ENCODE assay signal across 2 cellular contexts in the genomic region with DNA sequence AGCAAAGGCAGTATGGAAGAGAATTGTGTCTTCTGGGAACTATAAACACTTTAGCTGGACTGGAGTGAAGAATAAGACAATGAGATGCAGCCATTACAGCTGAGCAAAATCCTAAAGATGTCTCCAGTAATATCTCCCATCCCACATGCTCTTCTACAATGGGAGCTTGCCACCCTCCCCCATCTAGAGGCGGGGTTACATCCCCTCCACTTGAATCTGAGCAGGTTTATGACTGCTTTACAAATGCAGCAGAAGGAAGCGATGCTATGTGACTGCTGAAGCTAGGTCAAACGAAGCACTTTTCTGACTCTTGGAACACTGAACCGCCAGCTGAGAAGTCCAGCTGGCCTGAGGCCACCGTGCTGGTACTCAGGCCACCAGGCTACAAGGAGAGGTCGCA.
TF ChIP-seq lines count a peak whose summit lies in the region.

No MANE protein-coding gene starts in this region.

TF ChIP-seq in GM23338, 12 proteins besides CTCF, POLR2A, EP300 and RAD21:
- TF ChIP-seq EZH2 (IDR thresholded peaks at IDR 0.05; ENCODE audit: low read depth, unreplicated experiment), result no peak
- TF ChIP-seq ZNF331 (CRISPR knock-in tag; IDR thresholded peaks at IDR 0.05; ENCODE audit: low read depth), result no peak
- TF ChIP-seq POLR2AphosphoS5 (IDR thresholded peaks at IDR 0.05; ENCODE audit: low read depth), result no peak
- no peak for TF ChIP-seq JUNB (IDR thresholded peaks at IDR 0.05; ENCODE audit: unreplicated experiment)
- no peak for TF ChIP-seq CREB1 (CRISPR knock-in tag; IDR thresholded peaks at IDR 0.05; ENCODE audit: low read depth)
- no peak for TF ChIP-seq EZH2phosphoT487 (IDR thresholded peaks at IDR 0.05; ENCODE audit: unreplicated experiment)

TF ChIP-seq in H1, 55 proteins besides CTCF, POLR2A, EP300 and RAD21:
- no peak for TF ChIP-seq TBP (IDR thresholded peaks at IDR 0.05; ENCODE audit: low read depth, low read length)
- TF ChIP-seq SP2 (IDR thresholded peaks at IDR 0.05; ENCODE audit: low read length), result no peak
